25 cellular contexts compared by ENCODE assay signal in genomic region chr1:20083178-20083944, GRCh38. TPM values are rescaled to one million over a fixed set of nuclear protein-coding genes. Genes with fewer than 3 reads are reported as not detected.
"Had no signal": no experiment of that assay in that cellular context is flagged by ENCODE, and none has a peak within 500 bp of the region (broad histone marks: within the 10 kb centered on the region; RNA-seq: fewer than 3 reads in every experiment).

No MANE protein-coding gene starts in this region.

- H3K36me3 ChIP-seq: esophagus squamous epithelium, stomach had no signal

- H3K9me3 Mint-ChIP-seq: activated B cell treated with CpG ODN at 0.5 μM for 24 hours; activated CD4-positive, alpha-beta memory T cell treated with anti-CD3 and anti-CD28 coated beads for 36 hours; activated naive CD8-positive, alpha-beta T cell treated with anti-CD3 and anti-CD28 coated beads, Interleukin-2, amount 10 ng/mL, durations not matched to agents 7 days and 5 days; activated T-helper 17 cell treated with anti-CD3 and anti-CD28 coated beads, Interleukin-2, amount 50 U/mL, for 72 hours; brain; nephron; T-cell; type B pancreatic cell had no signal

- H3K4me1 ChIP-seq: esophagus squamous epithelium had no signal

- H3K27ac ChIP-seq: esophagus squamous epithelium, skin epidermis, stomach had no signal

- H3K27me3 Mint-ChIP-seq: activated B cell treated with CpG ODN at 0.5 μM for 24 hours had no signal

- DNase-seq: activated B cell treated with CpG ODN at 0.5 μM for 24 hours; activated CD4-positive, alpha-beta memory T cell treated with anti-CD3 and anti-CD28 coated beads for 36 hours; activated CD4-positive, alpha-beta T cell treated with anti-CD3 and anti-CD28 coated beads for 4 hours; activated naive CD4-positive, alpha-beta T cell; activated naive CD8-positive, alpha-beta T cell treated with anti-CD3 and anti-CD28 coated beads, Interleukin-2, amount 10 ng/mL, durations not matched to agents 7 days and 5 days; dermis blood vessel endothelial cell; effector memory CD4-positive, alpha-beta T cell; esophagus squamous epithelium; glutamatergic neuron; mesendoderm; stimulated activated CD4-positive, alpha-beta T cell treated with anti-CD3 and anti-CD28 coated beads, Interleukin-4, amount 100 ng/mL, for 1 hour; stomach; T-cell had no signal

- H3K27ac Mint-ChIP-seq: activated B cell treated with CpG ODN at 0.5 μM for 24 hours; activated CD4-positive, alpha-beta memory T cell treated with anti-CD3 and anti-CD28 coated beads for 36 hours; activated naive CD8-positive, alpha-beta T cell treated with anti-CD3 and anti-CD28 coated beads, Interleukin-2, amount 10 ng/mL, durations not matched to agents 7 days and 5 days; activated T-helper 17 cell treated with anti-CD3 and anti-CD28 coated beads, Interleukin-2, amount 50 U/mL, for 72 hours; brain; nephron; T-cell; type B pancreatic cell had no signal

- ATAC-seq: activated T-helper 17 cell treated with anti-CD3 and anti-CD28 coated beads, Interleukin-2, amount 50 U/mL, for 72 hours; SK-N-SH treated with all-trans-retinoic acid at 6 μM for 48 hours; T-cell had no signal

- H3K4me3 Mint-ChIP-seq: activated B cell treated with CpG ODN at 0.5 μM for 24 hours; activated CD4-positive, alpha-beta memory T cell treated with anti-CD3 and anti-CD28 coated beads for 36 hours; activated naive CD8-positive, alpha-beta T cell treated with anti-CD3 and anti-CD28 coated beads, Interleukin-2, amount 10 ng/mL, durations not matched to agents 7 days and 5 days; activated T-helper 17 cell treated with anti-CD3 and anti-CD28 coated beads, Interleukin-2, amount 50 U/mL, for 72 hours; brain; nephron; T-cell; type B pancreatic cell had no signal

- H3K36me3 Mint-ChIP-seq: activated CD4-positive, alpha-beta memory T cell treated with anti-CD3 and anti-CD28 coated beads for 36 hours; activated naive CD8-positive, alpha-beta T cell treated with anti-CD3 and anti-CD28 coated beads, Interleukin-2, amount 10 ng/mL, durations not matched to agents 7 days and 5 days; brain; T-cell; type B pancreatic cell had no signal

- H3K4me3 ChIP-seq: esophagus squamous epithelium, skin epidermis, stomach had no signal

- H3K27me3 ChIP-seq: esophagus squamous epithelium had no signal

- H3K4me1 Mint-ChIP-seq: brain, nephron had no signal

- H3K9me3 ChIP-seq: esophagus squamous epithelium, stomach had no signal

RNA-seq across cellular contexts. Expression of gene PLA2G5, which starts 13.4 kb away (rescaled TPM):
- total RNA-seq: activated B cell treated with CpG ODN at 0.5 μM for 24 hours; activated CD4-positive, alpha-beta memory T cell treated with anti-CD3 and anti-CD28 coated beads for 36 hours; activated naive CD8-positive, alpha-beta T cell treated with anti-CD3 and anti-CD28 coated beads, Interleukin-2, amount 10 ng/mL, durations not matched to agents 7 days and 5 days; activated T-helper 17 cell treated with anti-CD3 and anti-CD28 coated beads, Interleukin-2, amount 50 U/mL, for 72 hours; chondrocyte; dermis blood vessel endothelial cell; fibroblast of villous mesenchyme; kidney epithelial cell; renal cortical epithelial cell; T-cell had no signal

RNA-seq across cellular contexts. Expression of gene PLA2G2D, which starts 36.0 kb away (rescaled TPM):
- total RNA-seq: activated naive CD8-positive, alpha-beta T cell treated with anti-CD3 and anti-CD28 coated beads, Interleukin-2, amount 10 ng/mL, durations not matched to agents 7 days and 5 days; activated T-helper 17 cell treated with anti-CD3 and anti-CD28 coated beads, Interleukin-2, amount 50 U/mL, for 72 hours; chondrocyte; dermis blood vessel endothelial cell; fibroblast of villous mesenchyme; kidney epithelial cell; lower leg skin; renal cortical epithelial cell; stomach; T-cell; temporal lobe had no signal

RNA-seq across cellular contexts. Expression of gene PLA2G2F, which starts 55.8 kb away (rescaled TPM):
- total RNA-seq: activated B cell treated with CpG ODN at 0.5 μM for 24 hours; activated CD4-positive, alpha-beta memory T cell treated with anti-CD3 and anti-CD28 coated beads for 36 hours; activated naive CD8-positive, alpha-beta T cell treated with anti-CD3 and anti-CD28 coated beads, Interleukin-2, amount 10 ng/mL, durations not matched to agents 7 days and 5 days; activated T-helper 17 cell treated with anti-CD3 and anti-CD28 coated beads, Interleukin-2, amount 50 U/mL, for 72 hours; chondrocyte; dermis blood vessel endothelial cell; fibroblast of villous mesenchyme; renal cortical epithelial cell; T-cell; temporal lobe had no signal
